16 cellular contexts compared by ENCODE assay signal in genomic region chr3:16132926-16133325, GRCh38. TPM values are rescaled to one million over a fixed set of nuclear protein-coding genes. Genes with fewer than 3 reads are reported as not detected.
DNase-seq lines count a peak whose midpoint lies in the region; ATAC-seq and TF ChIP-seq lines count a peak whose summit lies in the region.
"Had no signal": no experiment of that assay in that cellular context is flagged by ENCODE, and none has a peak within 500 bp of the region (broad histone marks: within the 10 kb centered on the region; RNA-seq: fewer than 3 reads in every experiment).

No MANE protein-coding gene starts in this region.

- no peaks in the 10 kb centered on the region for H3K36me3 ChIP-seq in subcutaneous abdominal adipose tissue (ENCODE audit: control insufficient read depth in 5 of 5, insufficient read depth in 5 of 5, low read length in 5 of 5)

- DNase-seq in LHCN-M2 (ENCODE audit: low read depth): peak; percentile 36
- DNase-seq in choroid plexus epithelial cell (ENCODE audit: low read depth): peak; percentile 54
- peak; percentile 38 for DNase-seq in iris pigment epithelial cell (ENCODE audit: low read depth)
- DNase-seq in activated CD8-positive, alpha-beta T cell treated with anti-CD3 and anti-CD28 coated beads, Interleukin-2, amount 10 ng/mL, durations not matched to agents 7 days and 5 days: no peak
- DNase-seq in NCI-H2029 (lab: John Stamatoyannopoulos, UW): no peak
- no peak for DNase-seq in activated CD4-positive, alpha-beta memory T cell treated with anti-CD3 and anti-CD28 coated beads, Interleukin-2, amount 10 ng/mL, durations not matched to agents 7 days and 5 days
- DNase-seq: activated CD8-positive, alpha-beta memory T cell treated with anti-CD3 and anti-CD28 coated beads for 24 hours; activated naive CD4-positive, alpha-beta T cell treated with anti-CD3 and anti-CD28 coated beads for 36 hours; CD4-positive, alpha-beta memory T cell; MM.1S; NCI-H345; T-helper 9 cell had no signal

- H3K4me3 Mint-ChIP-seq in activated CD8-positive, alpha-beta T cell treated with anti-CD3 and anti-CD28 coated beads, Interleukin-2, amount 10 ng/mL, durations not matched to agents 7 days and 5 days: no peak overlapping the region
- H3K4me3 Mint-ChIP-seq in activated CD4-positive, alpha-beta memory T cell treated with anti-CD3 and anti-CD28 coated beads, Interleukin-2, amount 10 ng/mL, durations not matched to agents 7 days and 5 days: no peak overlapping the region
- H3K4me3 Mint-ChIP-seq: activated naive CD4-positive, alpha-beta T cell treated with anti-CD3 and anti-CD28 coated beads for 36 hours; CD4-positive, alpha-beta memory T cell had no signal

- H3K9me3 Mint-ChIP-seq in activated CD8-positive, alpha-beta T cell treated with anti-CD3 and anti-CD28 coated beads, Interleukin-2, amount 10 ng/mL, durations not matched to agents 7 days and 5 days (ENCODE audit: insufficient read depth): no peaks in the 10 kb centered on the region
- H3K9me3 Mint-ChIP-seq in activated CD4-positive, alpha-beta memory T cell treated with anti-CD3 and anti-CD28 coated beads, Interleukin-2, amount 10 ng/mL, durations not matched to agents 7 days and 5 days: no peaks in the 10 kb centered on the region

- POLR2A ChIA-PET in activated CD8-positive, alpha-beta T cell treated with anti-CD3 and anti-CD28 coated beads, Interleukin-2, amount 10 ng/mL, durations not matched to agents 7 days and 5 days (lab: Charles Lee): no interaction called here
- POLR2A ChIA-PET in activated CD4-positive, alpha-beta memory T cell treated with anti-CD3 and anti-CD28 coated beads, Interleukin-2, amount 10 ng/mL, durations not matched to agents 7 days and 5 days (lab: Charles Lee): no interaction called here

- CTCF ChIA-PET in activated CD8-positive, alpha-beta T cell treated with anti-CD3 and anti-CD28 coated beads, Interleukin-2, amount 10 ng/mL, durations not matched to agents 7 days and 5 days (lab: Charles Lee): interaction anchor here (1.8 kb wide), 1 partner anchor 23 kb away, joined by 4 read pairs; no protein-coding TSS in a partner anchor
- CTCF ChIA-PET in activated CD4-positive, alpha-beta memory T cell treated with anti-CD3 and anti-CD28 coated beads, Interleukin-2, amount 10 ng/mL, durations not matched to agents 7 days and 5 days (lab: Charles Lee): interaction anchor here (1.2 kb wide), 1 partner anchor 45 kb away, joined by 3 read pairs; no protein-coding TSS in a partner anchor

- H3K27me3 Mint-ChIP-seq in activated CD8-positive, alpha-beta T cell treated with anti-CD3 and anti-CD28 coated beads, Interleukin-2, amount 10 ng/mL, durations not matched to agents 7 days and 5 days (ENCODE audit: low read depth): no peaks in the 10 kb centered on the region
- H3K27me3 Mint-ChIP-seq in activated CD4-positive, alpha-beta memory T cell treated with anti-CD3 and anti-CD28 coated beads, Interleukin-2, amount 10 ng/mL, durations not matched to agents 7 days and 5 days: peaks cover 3% of the 10 kb centered on the region

- no peak for TF ChIP-seq CTCF in choroid plexus epithelial cell (conservative IDR thresholded peaks at IDR 0.05; ENCODE audit: low read depth, low read length)

- H3K4me3 ChIP-seq in choroid plexus epithelial cell (ENCODE audit: low read depth, low read length): no peak overlapping the region
- H3K4me3 ChIP-seq in subcutaneous abdominal adipose tissue (ENCODE audit: low read depth in 1 of 5, low read length in 5 of 5): no peak overlapping the region
- H3K4me3 ChIP-seq: lung had no signal

- H3K9ac ChIP-seq in subcutaneous abdominal adipose tissue (ENCODE audit: low read length in 5 of 5): peak overlapping the region in 1 of 5 donors; percentile 7

- ATAC-seq in GM21447 (IDR thresholded peaks at IDR 0.05; ENCODE audit: unreplicated experiment): no peak
- ATAC-seq in activated CD8-positive, alpha-beta T cell treated with anti-CD3 and anti-CD28 coated beads, Interleukin-2, amount 10 ng/mL, durations not matched to agents 7 days and 5 days: no peak

- H3K4me1 Mint-ChIP-seq in activated CD8-positive, alpha-beta T cell treated with anti-CD3 and anti-CD28 coated beads, Interleukin-2, amount 10 ng/mL, durations not matched to agents 7 days and 5 days (ENCODE audit: low read depth): no peaks in the 10 kb centered on the region
- no peaks in the 10 kb centered on the region for H3K4me1 Mint-ChIP-seq in activated CD4-positive, alpha-beta memory T cell treated with anti-CD3 and anti-CD28 coated beads, Interleukin-2, amount 10 ng/mL, durations not matched to agents 7 days and 5 days

- H3K27ac Mint-ChIP-seq in activated CD8-positive, alpha-beta T cell treated with anti-CD3 and anti-CD28 coated beads, Interleukin-2, amount 10 ng/mL, durations not matched to agents 7 days and 5 days: no peak overlapping the region
- H3K27ac Mint-ChIP-seq in activated CD4-positive, alpha-beta memory T cell treated with anti-CD3 and anti-CD28 coated beads, Interleukin-2, amount 10 ng/mL, durations not matched to agents 7 days and 5 days: no peak overlapping the region
- H3K27ac Mint-ChIP-seq: activated naive CD4-positive, alpha-beta T cell treated with anti-CD3 and anti-CD28 coated beads for 36 hours; CD4-positive, alpha-beta memory T cell had no signal

- H3K36me3 Mint-ChIP-seq in activated CD8-positive, alpha-beta T cell treated with anti-CD3 and anti-CD28 coated beads, Interleukin-2, amount 10 ng/mL, durations not matched to agents 7 days and 5 days (ENCODE audit: low read depth): no peaks in the 10 kb centered on the region
- no peaks in the 10 kb centered on the region for H3K36me3 Mint-ChIP-seq in activated CD4-positive, alpha-beta memory T cell treated with anti-CD3 and anti-CD28 coated beads, Interleukin-2, amount 10 ng/mL, durations not matched to agents 7 days and 5 days (ENCODE audit: low read depth)

- peaks cover 0 to 15% (median 11%) of the 10 kb centered on the region in 5 donors for H3K9me3 ChIP-seq in subcutaneous abdominal adipose tissue (ENCODE audit: control insufficient read depth in 5 of 5, low read length in 5 of 5)

- peaks cover 9 to 66% (median 59%) of the 10 kb centered on the region in 5 donors for H3K4me1 ChIP-seq in subcutaneous abdominal adipose tissue (ENCODE audit: control insufficient read depth in 5 of 5, insufficient read depth in 5 of 5, low read length in 5 of 5)

- H3K27me3 ChIP-seq in subcutaneous abdominal adipose tissue (ENCODE audit: control insufficient read depth in 5 of 5, insufficient read depth in 4 of 5, low read length in 5 of 5): no peaks in the 10 kb centered on the region

- peak overlapping the region; percentile 90 for H3K27ac ChIP-seq in subcutaneous abdominal adipose tissue (ENCODE audit: low read depth, low read length)
- H3K27ac ChIP-seq: HL-60 had no signal

RNA-seq across cellular contexts. Expression of gene GALNT15, which starts 41.6 kb away (rescaled TPM):
- 2.1 and 3.1 TPM in 2 replicates for total RNA-seq in LHCN-M2 (2014; rRNA removed)
- polyA plus RNA-seq in LHCN-M2 (2012): 0.97 TPM
- not detected for total RNA-seq in activated CD8-positive, alpha-beta T cell treated with anti-CD3 and anti-CD28 coated beads, Interleukin-2, amount 10 ng/mL, durations not matched to agents 7 days and 5 days
- not detected for total RNA-seq in activated CD4-positive, alpha-beta memory T cell treated with anti-CD3 and anti-CD28 coated beads, Interleukin-2, amount 10 ng/mL, durations not matched to agents 7 days and 5 days
- total RNA-seq: activated naive CD4-positive, alpha-beta T cell treated with anti-CD3 and anti-CD28 coated beads for 36 hours; CD4-positive, alpha-beta memory T cell had no signal
- polyA plus RNA-seq: CD4-positive, alpha-beta memory T cell had no signal

Comparison
In these comparisons a context has a peak if more than half of its experiments do, and no peak if none do; other contexts are left out.
1. DNase-seq: peak in LHCN-M2 (single experiment), choroid plexus epithelial cell (single experiment) and iris pigment epithelial cell (single experiment); none in activated CD8-positive, alpha-beta T cell treated with anti-CD3 and anti-CD28 coated beads, Interleukin-2, amount 10 ng/mL, durations not matched to agents 7 days and 5 days (single experiment), NCI-H2029 (single experiment) and activated CD4-positive, alpha-beta memory T cell treated with anti-CD3 and anti-CD28 coated beads, Interleukin-2, amount 10 ng/mL, durations not matched to agents 7 days and 5 days (single experiment).